21 cellular contexts compared by ENCODE assay signal in genomic region chr5:135446186-135446585, GRCh38. TPM values are rescaled to one million over a fixed set of nuclear protein-coding genes. Genes with fewer than 3 reads are reported as not detected.
DNase-seq lines count a peak whose midpoint lies in the region; ATAC-seq and TF ChIP-seq lines count a peak whose summit lies in the region.
"Had no signal": no experiment of that assay in that cellular context is flagged by ENCODE, and none has a peak within 500 bp of the region (broad histone marks: within the 10 kb centered on the region; RNA-seq: fewer than 3 reads in every experiment).

No MANE protein-coding gene starts in this region.

- DNase-seq in endodermal cell: peak; percentile 41
- peak; percentile 29 for DNase-seq in type B pancreatic cell (ENCODE audit: extremely low spot score, unreplicated experiment)
- no peak for DNase-seq in H7
- DNase-seq in activated naive CD4-positive, alpha-beta T cell treated with anti-CD3 and anti-CD28 coated beads, Interleukin-2, amount 50 U/mL, for 16 hours: no peak
- DNase-seq: ACHN, C1 segment of cervical spinal cord, DMS153, HFFc6, MG63, NCI-H1417, NCI-H1694 treated with DMSO at 0.1 percent for 48 hours, NCI-H446, NCI-H526 had no signal

- peak overlapping the region; percentile 86 to 97 (median 91) for H3K4me2 ChIP-seq in BLaER1 treated with 17β-estradiol and CSF1 and Interleukin-3, amounts not matched to agents 10 nM and 100 nM

- peaks cover 100% of the 10 kb centered on the region in 10 experiments for H3K4me1 ChIP-seq in BLaER1 treated with 17β-estradiol and CSF1 and Interleukin-3, amounts not matched to agents 10 nM and 100 nM
- H3K4me1 ChIP-seq in endodermal cell (ENCODE audit: control insufficient read depth, insufficient read depth, low read length): peaks cover 28% of the 10 kb centered on the region
- H3K4me1 ChIP-seq: SJSA1 had no signal

- peak overlapping the region in 2 of 10 experiments; percentile 0 to 1; a peak in 1 of 20 replicates for H3K4me3 ChIP-seq in BLaER1 treated with 17β-estradiol and CSF1 and Interleukin-3, amounts not matched to agents 10 nM and 100 nM
- H3K4me3 ChIP-seq in endodermal cell (ENCODE audit: low read length) (no peak overlapping the region), H7 (ENCODE audit: insufficient read depth, low read depth, low read length) (no peak overlapping the region)
- H3K4me3 ChIP-seq: MG63, Peyer's patch, SJSA1 had no signal

- no peaks in the 10 kb centered on the region for H4K20me1 ChIP-seq in BLaER1 treated with 17β-estradiol and CSF1 and Interleukin-3, amounts not matched to agents 10 nM and 100 nM

- peak overlapping the region in 10 of 11 experiments; percentile 29 to 99 (median 92); a peak in 19 of 22 replicates for H3K27ac ChIP-seq in BLaER1 treated with 17β-estradiol and CSF1 and Interleukin-3, amounts not matched to agents 10 nM and 100 nM
- no peak overlapping the region for H3K27ac ChIP-seq in endodermal cell (ENCODE audit: low read depth, low read length)
- H3K27ac ChIP-seq: Peyer's patch, SJSA1 had no signal

- WGBS in endodermal cell (ENCODE audit: insufficient coverage in 1 of 2, insufficient read length in 1 of 2), 2 experiments: 90 to 100% methylated on average over 4 to 10 of the region's 10 CpGs

- H3K36me3 ChIP-seq in BLaER1 treated with 17β-estradiol and CSF1 and Interleukin-3, amounts not matched to agents 10 nM and 100 nM: peaks cover 0 to 30% (median 0%) of the 10 kb centered on the region in 11 experiments; a peak in 4 of 22 replicates
- no peaks in the 10 kb centered on the region for H3K36me3 ChIP-seq in endodermal cell (ENCODE audit: control insufficient read depth, insufficient read depth, low read length)
- H3K36me3 ChIP-seq in H7 (replicated peaks; ENCODE audit: control insufficient read depth, insufficient read depth, low read length): no peaks in the 10 kb centered on the region
- H3K36me3 ChIP-seq: MG63, Peyer's patch, SJSA1 had no signal

- no peaks in the 10 kb centered on the region for H3K36me3 Mint-ChIP-seq in endodermal cell (ENCODE audit: low read depth)
- peaks cover 1% of the 10 kb centered on the region for H3K36me3 Mint-ChIP-seq in type B pancreatic cell
- H3K36me3 Mint-ChIP-seq: CD8-positive, alpha-beta T cell had no signal

- H3K9me3 Mint-ChIP-seq in endodermal cell (peaks cover 5% of the 10 kb centered on the region), type B pancreatic cell (no peaks in the 10 kb centered on the region)
- H3K9me3 Mint-ChIP-seq: CD8-positive, alpha-beta T cell; HFFc6 had no signal

- peak overlapping the region; percentile 4 to 69 (median 55); a peak in 21 of 22 replicates for H3K9ac ChIP-seq in BLaER1 treated with 17β-estradiol and CSF1 and Interleukin-3, amounts not matched to agents 10 nM and 100 nM
- no peak overlapping the region for H3K9ac ChIP-seq in endodermal cell (ENCODE audit: extremely low read depth, low read length, poor library complexity, severe bottlenecking)

- H3K4me1 Mint-ChIP-seq in endodermal cell: peaks cover 28% of the 10 kb centered on the region
- H3K4me1 Mint-ChIP-seq in type B pancreatic cell (ENCODE audit: unreplicated experiment): peaks cover 32% of the 10 kb centered on the region

- ATAC-seq in GM21390 (IDR thresholded peaks at IDR 0.05; ENCODE audit: unreplicated experiment) (peak; percentile 11), GM21723 (IDR thresholded peaks at IDR 0.05; ENCODE audit: unreplicated experiment) (no peak)
- ATAC-seq: CD8-positive, alpha-beta T cell had no signal

- H3K27me3 Mint-ChIP-seq in endodermal cell (ENCODE audit: insufficient read depth) (peaks cover 38% of the 10 kb centered on the region), type B pancreatic cell (peaks cover 26% of the 10 kb centered on the region)

- no peaks in the 10 kb centered on the region for H3K27me3 ChIP-seq in BLaER1 treated with 17β-estradiol and CSF1 and Interleukin-3, amounts not matched to agents 10 nM and 100 nM
- no peaks in the 10 kb centered on the region for H3K27me3 ChIP-seq in endodermal cell (ENCODE audit: control insufficient read depth, insufficient read depth, low read length, poor library complexity, severe bottlenecking)
- peaks cover 2% of the 10 kb centered on the region; the same call in 1 of the 2 replicates for H3K27me3 ChIP-seq in H7 (ENCODE audit: control insufficient read depth, insufficient read depth, low read length)
- H3K27me3 ChIP-seq: MG63, Peyer's patch had no signal

- H3K4me3 Mint-ChIP-seq in endodermal cell (no peak overlapping the region), type B pancreatic cell (no peak overlapping the region)
- H3K4me3 Mint-ChIP-seq: CD8-positive, alpha-beta T cell; HFFc6 had no signal

- TF ChIP-seq CTCF in endodermal cell (conservative IDR thresholded peaks at IDR 0.05) (no peak), type B pancreatic cell (conservative IDR thresholded peaks at IDR 0.05) (no peak)

- H3K9me3 ChIP-seq in BLaER1 treated with 17β-estradiol and CSF1 and Interleukin-3, amounts not matched to agents 10 nM and 100 nM (replicated peaks in 1 of 11): no peaks in the 10 kb centered on the region; a peak in 1 of 22 replicates
- peaks cover 4% of the 10 kb centered on the region for H3K9me3 ChIP-seq in endodermal cell (ENCODE audit: control insufficient read depth, low read length)
- H3K9me3 ChIP-seq: MG63, Peyer's patch, SJSA1 had no signal

- H3K27ac Mint-ChIP-seq in endodermal cell (no peak overlapping the region), type B pancreatic cell (no peak overlapping the region)
- H3K27ac Mint-ChIP-seq: CD8-positive, alpha-beta T cell; HFFc6 had no signal

RNA-seq across cellular contexts. Expression of gene DCANP1, which starts 1.0 kb away (rescaled TPM):
- total RNA-seq in endodermal cell: not detected
- not detected for polyA plus RNA-seq in endodermal cell (2013, experiment 1 of 2)
- not detected for polyA plus RNA-seq in endodermal cell (2013, experiment 2 of 2)
- total RNA-seq in type B pancreatic cell (ENCODE audit: low replicate concordance): not detected in 2 replicates
- not detected in 2 replicates for total RNA-seq in H7 (2014; rRNA removed; shearing (Covaris generic))
- total RNA-seq: CD8-positive, alpha-beta T cell; HFFc6; LHCN-M2; OCI-LY7; SJSA1 had no signal

RNA-seq across cellular contexts. Expression of gene TIFAB, which starts 6.0 kb away (rescaled TPM):
- total RNA-seq in endodermal cell (not detected), type B pancreatic cell (ENCODE audit: low replicate concordance) (not detected in 2 replicates)
- not detected for polyA plus RNA-seq in endodermal cell (2013, experiment 1 of 2)
- polyA plus RNA-seq in endodermal cell (2013, experiment 2 of 2): not detected
- total RNA-seq in H7 (2014; rRNA removed; shearing (Covaris generic)): not detected in 2 replicates
- total RNA-seq: CD8-positive, alpha-beta T cell; HFFc6; LHCN-M2; OCI-LY7; SJSA1 had no signal

RNA-seq across cellular contexts. Expression of gene MACROH2A1, which starts 47.2 kb away (rescaled TPM):
- total RNA-seq in endodermal cell (100 to 1,000 TPM; 256 to 288 TPM), type B pancreatic cell (ENCODE audit: low replicate concordance) (241 and 254 TPM in 2 replicates)
- polyA plus RNA-seq in endodermal cell (2013, experiment 1 of 2): 253 TPM
- 265 TPM for polyA plus RNA-seq in endodermal cell (2013, experiment 2 of 2)
- total RNA-seq in H7 (2014; rRNA removed; shearing (Covaris generic)): 202 and 322 TPM in 2 replicates

Comparison
In these comparisons a context has a peak if more than half of its experiments do, and no peak if none do; other contexts are left out.
1. DNase-seq: peak in endodermal cell (single experiment) and type B pancreatic cell (single experiment); none in H7 (single experiment) and activated naive CD4-positive, alpha-beta T cell treated with anti-CD3 and anti-CD28 coated beads, Interleukin-2, amount 50 U/mL, for 16 hours (single experiment).